ENCODE assay signal across 9 cellular contexts in the genomic region with DNA sequence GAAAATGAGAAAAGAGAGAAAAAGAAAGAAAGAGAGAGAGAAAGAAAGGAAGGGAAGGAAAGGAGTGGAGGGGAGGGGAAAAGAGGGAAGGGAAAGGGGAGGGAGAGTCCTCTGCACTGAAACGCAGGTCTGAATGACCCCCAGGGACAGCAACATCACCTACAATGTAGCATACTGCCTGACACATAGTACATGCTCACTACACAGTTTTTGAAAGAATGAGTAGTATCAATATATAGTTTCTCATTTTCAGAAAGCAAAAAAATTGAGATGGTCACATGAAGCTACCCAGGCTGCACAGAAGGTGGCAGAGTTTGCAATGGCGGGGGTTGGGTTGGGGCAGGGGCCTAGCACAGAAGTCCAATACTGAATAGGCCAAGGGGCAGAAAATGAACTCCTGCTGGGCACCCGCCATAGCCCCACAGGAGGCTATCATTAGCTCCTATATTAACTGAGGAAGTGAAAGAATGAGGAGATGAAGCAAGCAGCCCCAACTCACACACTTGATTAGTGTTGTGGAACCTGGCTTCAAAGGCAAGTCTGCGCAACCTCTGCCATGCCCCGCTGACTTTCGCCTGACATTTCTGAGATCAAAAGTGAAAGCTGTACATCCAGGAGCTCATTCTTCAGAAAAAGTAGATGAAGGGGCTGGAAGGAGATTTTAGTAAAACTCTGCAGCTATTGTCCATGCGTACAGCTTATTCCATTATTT.
A peak's percentile ranks its signal among the peaks of the same experiment; 100 is the strongest.
DNase-seq lines count a peak whose midpoint lies in the region; ATAC-seq, FAIRE-seq and TF ChIP-seq lines count a peak whose summit lies in the region.
"Had no signal": no experiment of that assay in that cellular context is flagged by ENCODE, and none has a peak within 500 bp of the region (broad histone marks: within the 10 kb centered on the region; RNA-seq: fewer than 3 reads in every experiment).

No MANE protein-coding gene starts in this region.

- no peaks in the 10 kb centered on the region for H3K9me3 Mint-ChIP-seq in effector memory CD8-positive, alpha-beta T cell
- no peaks in the 10 kb centered on the region for H3K9me3 Mint-ChIP-seq in natural killer cell
- H3K9me3 Mint-ChIP-seq: activated naive CD4-positive, alpha-beta T cell treated with anti-CD3 and anti-CD28 coated beads, Interleukin-2, amount 50 U/mL, for 24 hours had no signal

- TF ChIP-seq CTCF in natural killer cell (IDR thresholded peaks at IDR 0.05): no peak

- DNase-seq in GM12891 (ENCODE audit: insufficient read length, low spot score): peak; percentile 45
- DNase-seq in effector memory CD8-positive, alpha-beta T cell: no peak
- DNase-seq in natural killer cell: no peak
- no peak for DNase-seq in NCI-H2171 (lab: John Stamatoyannopoulos, UW)
- no peak for DNase-seq in GF-D8 (lab: John Stamatoyannopoulos, UW)
- no peak for DNase-seq in SW480 (ENCODE audit: low spot score)

- H3K27ac Mint-ChIP-seq in effector memory CD8-positive, alpha-beta T cell: no peak overlapping the region
- H3K27ac Mint-ChIP-seq in natural killer cell: no peak overlapping the region
- H3K27ac Mint-ChIP-seq: activated naive CD4-positive, alpha-beta T cell treated with anti-CD3 and anti-CD28 coated beads, Interleukin-2, amount 50 U/mL, for 24 hours had no signal

- peaks cover 0 to 8% of the 10 kb centered on the region in 2 donors for H3K27me3 Mint-ChIP-seq in effector memory CD8-positive, alpha-beta T cell
- H3K27me3 Mint-ChIP-seq in natural killer cell (ENCODE audit: low read depth in 2 of 2): peaks cover 4 to 8% of the 10 kb centered on the region in 2 donors

- peaks cover 0 to 5% of the 10 kb centered on the region in 2 donors for H3K4me1 Mint-ChIP-seq in effector memory CD8-positive, alpha-beta T cell (ENCODE audit: low read depth in 2 of 2)
- H3K4me1 Mint-ChIP-seq in natural killer cell: peaks cover 0 to 8% of the 10 kb centered on the region in 2 donors
- H3K4me1 Mint-ChIP-seq: activated naive CD4-positive, alpha-beta T cell treated with anti-CD3 and anti-CD28 coated beads, Interleukin-2, amount 50 U/mL, for 24 hours had no signal

- H3K36me3 Mint-ChIP-seq in effector memory CD8-positive, alpha-beta T cell (ENCODE audit: insufficient read depth): no peaks in the 10 kb centered on the region
- no peaks in the 10 kb centered on the region for H3K36me3 Mint-ChIP-seq in natural killer cell
- H3K36me3 Mint-ChIP-seq: activated naive CD4-positive, alpha-beta T cell treated with anti-CD3 and anti-CD28 coated beads, Interleukin-2, amount 50 U/mL, for 24 hours had no signal

- no peak for TF ChIP-seq POLR2A in GM12891 (IDR thresholded peaks at IDR 0.05; ENCODE audit: low read depth, low read length)

- H3K4me3 Mint-ChIP-seq in effector memory CD8-positive, alpha-beta T cell: no peak overlapping the region
- H3K4me3 Mint-ChIP-seq in natural killer cell: no peak overlapping the region
- H3K4me3 Mint-ChIP-seq: activated naive CD4-positive, alpha-beta T cell treated with anti-CD3 and anti-CD28 coated beads, Interleukin-2, amount 50 U/mL, for 24 hours had no signal

- ATAC-seq in GM21381 (IDR thresholded peaks at IDR 0.05; ENCODE audit: unreplicated experiment): peak; percentile 84
- ATAC-seq in HG03432 (IDR thresholded peaks at IDR 0.05; ENCODE audit: unreplicated experiment): peak; percentile 81
- peak; percentile 59 for ATAC-seq in effector memory CD8-positive, alpha-beta T cell (replicated peaks)
- ATAC-seq in natural killer cell: no peak

- peak; percentile 96 for FAIRE-seq in GM12891 (lab: Jason Lieb, UNC)

- intact Hi-C loops in natural killer cell (cut with micrococcal nuclease): no loop called here

TF ChIP-seq in GM12891, 5 proteins besides CTCF, POLR2A, EP300 and RAD21:
- peak; percentile 99 for TF ChIP-seq SPI1 (IDR thresholded peaks at IDR 0.05; ENCODE audit: low read depth, low read length)
- 0 out of 2 replicates have a peak, but pooled peaks have one; percentile 54 for TF ChIP-seq POU2F2 (IDR thresholded peaks at IDR 0.05; ENCODE audit: low read depth, low read length)
- no peak for TF ChIP-seq TAF1 (IDR thresholded peaks at IDR 0.05; ENCODE audit: low read depth, low read length)
- peak; percentile 99 for TF ChIP-seq PAX5 (IDR thresholded peaks at IDR 0.05; ENCODE audit: insufficient read depth, low read length, severe bottlenecking)
- TF ChIP-seq POLR2AphosphoS5 (IDR thresholded peaks at IDR 0.05; ENCODE audit: low read depth, low read length): no peak
TF ChIP-seq in GM12891: peak in this region for 3.

Comparison
In these comparisons a context has a peak if more than half of its experiments do, and no peak if none do; other contexts are left out.
1. ATAC-seq: peak in GM21381 (single experiment), HG03432 (single experiment) and effector memory CD8-positive, alpha-beta T cell (single experiment); none in natural killer cell (0 of 3).